9 cellular contexts compared by ENCODE assay signal in genomic region chr10:93440591-93441012, GRCh38. TPM values are rescaled to one million over a fixed set of nuclear protein-coding genes. Genes with fewer than 3 reads are reported as not detected.
DNase-seq lines count a peak whose midpoint lies in the region; ATAC-seq and TF ChIP-seq lines count a peak whose summit lies in the region.
"Had no signal": no experiment of that assay in that cellular context is flagged by ENCODE, and none has a peak within 500 bp of the region (broad histone marks: within the 10 kb centered on the region; RNA-seq: fewer than 3 reads in every experiment).

No MANE protein-coding gene starts in this region.

- peaks cover 37% of the 10 kb centered on the region for H3K79me2 ChIP-seq in PC-9 (ENCODE audit: low read depth)

- TF ChIP-seq CTCF in PC-9 (conservative IDR thresholded peaks at IDR 0.05) = no peak
- TF ChIP-seq CTCF in fibroblast of mammary gland (conservative IDR thresholded peaks at IDR 0.05; ENCODE audit: control insufficient read depth, insufficient read depth, low read depth, low read length) = no peak

- H3K27me3 ChIP-seq in PC-9 (ENCODE audit: insufficient read depth, low read depth) = no peaks in the 10 kb centered on the region

- H3K4me1 ChIP-seq in PC-9 (replicated peaks; ENCODE audit: insufficient read depth) = peaks cover 80% of the 10 kb centered on the region

- CTCF ChIA-PET in PC-9 (lab: Charles Lee) = interaction anchor here (0.6 kb wide), 2 partner anchors 31 to 72 kb away, joined by 4 to 11 read pairs; no protein-coding TSS in a partner anchor

- H3F3A ChIP-seq in PC-9 (ENCODE audit: insufficient read depth, low read depth) = peaks cover 60% of the 10 kb centered on the region

- H3K9me3 ChIP-seq in PC-9 (ENCODE audit: insufficient read depth, low read depth) = no peaks in the 10 kb centered on the region

- H3K4me3 ChIP-seq in PC-9 (no peak overlapping the region), fibroblast of mammary gland (ENCODE audit: control insufficient read depth, low read depth, low read length) (no peak overlapping the region)

- intact Hi-C loops in PC-9 (cut with micrococcal nuclease; ENCODE audit: unreplicated experiment) = no loop called here

- DNase-seq in DMS 273 (lab: John Stamatoyannopoulos, UW; ENCODE audit: unreplicated experiment) = peak; percentile 62
- no peak for DNase-seq in PC-9
- peak; percentile 51 for DNase-seq in fibroblast of mammary gland (ENCODE audit: low read depth)
- DNase-seq in renal cortical epithelial cell (ENCODE audit: low read depth) = peak; percentile 53
- no peak for DNase-seq in NOMO-1 treated with DMSO at 0.1 percent for 48 hours (lab: John Stamatoyannopoulos, UW; ENCODE audit: unreplicated experiment)
- no peak for DNase-seq in effector CD8-positive, alpha-beta T cell (lab: John Stamatoyannopoulos, UW)
- DNase-seq in stimulated activated CD4-positive, alpha-beta T cell treated with anti-CD3 and anti-CD28 coated beads, Interleukin-1b, Interleukin-23, amount 100 ng/mL, for 48 hours = no peak
- DNase-seq: activated CD4-positive, alpha-beta T cell treated with anti-CD3 and anti-CD28 coated beads, Interleukin-2, amount 10 ng/mL, durations not matched to agents 7 days and 5 days had no signal

- peak overlapping the region; percentile 26; the same call in 1 of the 2 replicates for H3K4me2 ChIP-seq in PC-9

- H3K36me3 ChIP-seq in PC-9 (ENCODE audit: low read depth) = no peaks in the 10 kb centered on the region

- no peaks in the 10 kb centered on the region for H4K20me1 ChIP-seq in PC-9 (ENCODE audit: insufficient read depth)

- BruUV-seq in PC-9 (replicated peaks; lab: Mats Ljungman, UMichigan) = no TSS peak

- no peak for ATAC-seq in HG03025 (IDR thresholded peaks at IDR 0.05; ENCODE audit: low FRiP score, unreplicated experiment)

- H3K27ac ChIP-seq in PC-9 = peak overlapping the region; percentile 99

- POLR2A ChIA-PET in PC-9 (lab: Charles Lee; ENCODE audit: unreplicated experiment) = interaction anchor here (0.7 kb wide), 1 partner anchor 26 kb away, joined by 4 read pairs; no protein-coding TSS in a partner anchor

- no peak overlapping the region for H2AFZ ChIP-seq in PC-9

- H3K9me2 ChIP-seq in PC-9 (ENCODE audit: insufficient read depth) = no peaks in the 10 kb centered on the region

RNA-seq across cellular contexts. Expression of gene MYOF, which starts 41.5 kb away (rescaled TPM):
- total RNA-seq in PC-9 (2021) (255 and 274 TPM in 2 replicates), renal cortical epithelial cell (268 and 607 TPM in 2 replicates)

RNA-seq across cellular contexts. Expression of gene CEP55, which starts 55.8 kb away (rescaled TPM):
- 29.6 and 38.9 TPM in 2 replicates for total RNA-seq in PC-9 (2021)
- total RNA-seq in renal cortical epithelial cell = 1.8 and 36.8 TPM in 2 replicates

Comparison
In these comparisons a context has a peak if more than half of its experiments do, and no peak if none do; other contexts are left out.
1. DNase-seq: peak in DMS 273 (single experiment), fibroblast of mammary gland (single experiment) and renal cortical epithelial cell (single experiment); none in PC-9 (0 of 2), NOMO-1 treated with DMSO at 0.1 percent for 48 hours (single experiment), effector CD8-positive, alpha-beta T cell (single experiment) and stimulated activated CD4-positive, alpha-beta T cell treated with anti-CD3 and anti-CD28 coated beads, Interleukin-1b, Interleukin-23, amount 100 ng/mL, for 48 hours (single experiment).